1 cellular context compared by ENCODE assay signal in the genomic region with DNA sequence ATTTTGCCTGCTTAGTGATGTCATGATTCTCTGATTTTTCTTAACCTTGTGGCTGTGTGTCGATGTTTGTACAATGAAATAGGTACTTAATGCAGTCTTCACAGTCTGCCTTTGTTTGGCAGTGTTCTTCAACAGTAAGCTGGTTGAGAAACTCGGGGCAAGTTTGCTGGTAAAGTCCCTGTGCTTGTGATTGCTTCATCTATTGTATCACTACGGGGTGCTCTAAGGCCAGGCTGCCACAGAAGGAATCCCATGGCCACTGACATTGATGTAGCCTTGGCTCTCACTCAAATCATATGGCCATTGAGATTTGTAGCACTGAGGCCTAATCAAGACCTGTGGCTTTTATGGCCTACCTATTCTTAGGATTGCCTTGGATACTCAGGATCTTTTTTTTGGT.
TF ChIP-seq lines count a peak whose summit lies in the region.

No MANE protein-coding gene starts in this region.

TF ChIP-seq in HepG2, 621 proteins besides CTCF, POLR2A, EP300 and RAD21:
- TF ChIP-seq MLLT10 (CRISPR knock-in tag; IDR thresholded peaks at IDR 0.05) (no peak), CEBPB (IDR thresholded peaks at IDR 0.05; ENCODE audit: borderline replicate concordance, low read depth, low read length) (peak; percentile 67; the same call in 1 of the 2 replicates), ATF7 (IDR thresholded peaks at IDR 0.05) (peak; percentile 16; the same call in 1 of the 2 replicates), ATF7 (CRISPR knock-in tag; IDR thresholded peaks at IDR 0.05) (no peak)
